In the genomic region with DNA sequence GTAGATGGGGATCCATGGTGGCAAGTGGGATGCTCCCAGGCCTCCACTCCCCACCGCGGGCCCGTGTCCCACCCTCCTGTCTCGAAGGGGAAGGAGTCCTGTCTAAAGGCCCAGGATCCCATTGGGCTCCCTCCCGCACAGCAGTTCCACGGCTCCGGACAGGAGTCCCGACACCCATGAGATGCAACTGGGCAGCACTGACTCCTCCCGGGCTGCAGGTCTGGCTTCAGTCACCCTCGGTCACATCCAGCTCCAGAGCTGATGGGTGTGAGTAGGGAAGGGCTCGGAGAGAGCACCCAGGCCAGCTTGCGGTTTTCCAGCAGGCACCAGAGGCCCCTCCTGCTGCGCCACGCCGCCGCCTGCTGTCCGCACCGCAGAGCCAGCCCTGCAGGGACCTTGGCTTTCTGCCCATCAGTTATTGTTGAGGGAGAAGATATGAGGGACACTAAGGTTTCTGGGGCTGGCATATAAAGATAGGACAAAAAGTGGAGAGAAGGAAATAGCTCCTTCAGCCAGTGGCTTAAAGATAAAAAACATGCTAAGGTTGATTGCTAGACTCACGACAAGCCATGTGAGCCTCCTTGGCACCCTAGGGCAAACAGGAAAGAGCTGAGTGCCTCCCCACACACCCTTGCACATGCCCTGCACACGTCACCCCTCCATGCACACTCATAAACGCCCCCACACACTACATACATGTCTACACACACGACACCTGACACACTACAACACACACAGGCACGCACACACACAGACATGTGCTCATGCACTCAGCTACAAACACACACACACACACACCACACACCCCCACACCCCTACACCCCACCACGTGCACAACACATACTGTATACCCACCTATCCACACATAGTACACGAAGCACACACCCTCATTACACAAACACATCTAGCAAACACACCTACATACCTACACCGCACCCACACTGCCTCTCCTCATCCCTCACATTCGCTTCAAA, we compare ENCODE assay signal across 1 cellular context.
TF ChIP-seq lines count a peak whose summit lies in the region.

No MANE protein-coding gene starts in this region.

TF ChIP-seq in HEK293, 187 proteins besides CTCF, POLR2A, EP300 and RAD21 (continued from another document and continues in another):
- TF ChIP-seq, protein P1, sequence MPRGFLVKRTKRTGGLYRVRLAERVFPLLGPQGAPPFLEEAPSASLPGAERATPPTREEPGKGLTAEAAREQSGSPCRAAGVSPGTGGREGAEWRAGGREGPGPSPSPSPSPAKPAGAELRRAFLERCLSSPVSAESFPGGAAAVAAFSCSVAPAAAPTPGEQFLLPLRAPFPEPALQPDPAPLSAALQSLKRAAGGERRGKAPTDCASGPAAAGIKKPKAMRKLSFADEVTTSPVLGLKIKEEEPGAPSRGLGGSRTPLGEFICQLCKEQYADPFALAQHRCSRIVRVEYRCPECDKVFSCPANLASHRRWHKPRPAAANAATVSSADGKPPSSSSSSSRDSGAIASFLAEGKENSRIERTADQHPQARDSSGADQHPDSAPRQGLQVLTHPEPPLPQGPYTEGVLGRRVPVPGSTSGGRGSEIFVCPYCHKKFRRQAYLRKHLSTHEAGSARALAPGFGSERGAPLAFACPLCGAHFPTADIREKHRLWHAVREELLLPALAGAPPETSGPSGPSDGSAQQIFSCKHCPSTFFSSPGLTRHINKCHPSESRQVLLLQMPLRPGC (tag by site-specific recombination; IDR thresholded peaks at IDR 0.05) = peak; percentile 13; the same call in 1 of the 2 replicates
- TF ChIP-seq ZNF248 (tag by site-specific recombination; IDR thresholded peaks at IDR 0.05) = no peak
- 0 out of 2 replicates have a peak, but pooled peaks have one; percentile 29 for TF ChIP-seq GLI4 (tag by site-specific recombination; IDR thresholded peaks at IDR 0.05)
- TF ChIP-seq ZNF169 (tag by site-specific recombination; IDR thresholded peaks at IDR 0.05) = no peak
- TF ChIP-seq GLIS2 (tag by site-specific recombination; IDR thresholded peaks at IDR 0.05) = peak; percentile 56
- TF ChIP-seq ZNF18 (tag by site-specific recombination; IDR thresholded peaks at IDR 0.05) = peak; percentile 79
- no peak for TF ChIP-seq ZNF624 (tag by site-specific recombination; IDR thresholded peaks at IDR 0.05)
- peak; percentile 89; the same call in 1 of the 2 replicates for TF ChIP-seq ZNF658 (tag by site-specific recombination; IDR thresholded peaks at IDR 0.05)
- TF ChIP-seq SCRT1 (tag by site-specific recombination; IDR thresholded peaks at IDR 0.05; ENCODE audit: borderline replicate concordance) = 0 out of 2 replicates have a peak, but pooled peaks have one; percentile 17
- 0 out of 2 replicates have a peak, but pooled peaks have one; percentile 9 for TF ChIP-seq ZNF843 (tag by site-specific recombination; IDR thresholded peaks at IDR 0.05)
- TF ChIP-seq ZNF148 (tag by site-specific recombination; IDR thresholded peaks at IDR 0.05; ENCODE audit: borderline replicate concordance) = no peak
- TF ChIP-seq ZNF677 (tag by site-specific recombination; IDR thresholded peaks at IDR 0.05) = no peak
- no peak for TF ChIP-seq KLF10 (tag by site-specific recombination; IDR thresholded peaks at IDR 0.05)
- peak; percentile 44; the same call in 1 of the 2 replicates for TF ChIP-seq KLF9 (tag by site-specific recombination; IDR thresholded peaks at IDR 0.05; ENCODE audit: low read depth)
- TF ChIP-seq ZNF311 (tag by site-specific recombination; IDR thresholded peaks at IDR 0.05; ENCODE audit: borderline replicate concordance) = no peak
- no peak for TF ChIP-seq ZNF837 (tag by site-specific recombination; IDR thresholded peaks at IDR 0.05)
- no peak for TF ChIP-seq ZNF133 (tag by site-specific recombination; IDR thresholded peaks at IDR 0.05)
- peak; percentile 54 for TF ChIP-seq ZBTB48 (tag by site-specific recombination; IDR thresholded peaks at IDR 0.05)
- peak; percentile 88; the same call in 1 of the 2 replicates for TF ChIP-seq ZNF670 (tag by site-specific recombination; IDR thresholded peaks at IDR 0.05; ENCODE audit: low read depth)
- TF ChIP-seq REPIN1 (tag by site-specific recombination; IDR thresholded peaks at IDR 0.05; ENCODE audit: low read depth) = no peak
- TF ChIP-seq OSR2 (tag by site-specific recombination; IDR thresholded peaks at IDR 0.05) = peak; percentile 79
- TF ChIP-seq, protein P2, sequence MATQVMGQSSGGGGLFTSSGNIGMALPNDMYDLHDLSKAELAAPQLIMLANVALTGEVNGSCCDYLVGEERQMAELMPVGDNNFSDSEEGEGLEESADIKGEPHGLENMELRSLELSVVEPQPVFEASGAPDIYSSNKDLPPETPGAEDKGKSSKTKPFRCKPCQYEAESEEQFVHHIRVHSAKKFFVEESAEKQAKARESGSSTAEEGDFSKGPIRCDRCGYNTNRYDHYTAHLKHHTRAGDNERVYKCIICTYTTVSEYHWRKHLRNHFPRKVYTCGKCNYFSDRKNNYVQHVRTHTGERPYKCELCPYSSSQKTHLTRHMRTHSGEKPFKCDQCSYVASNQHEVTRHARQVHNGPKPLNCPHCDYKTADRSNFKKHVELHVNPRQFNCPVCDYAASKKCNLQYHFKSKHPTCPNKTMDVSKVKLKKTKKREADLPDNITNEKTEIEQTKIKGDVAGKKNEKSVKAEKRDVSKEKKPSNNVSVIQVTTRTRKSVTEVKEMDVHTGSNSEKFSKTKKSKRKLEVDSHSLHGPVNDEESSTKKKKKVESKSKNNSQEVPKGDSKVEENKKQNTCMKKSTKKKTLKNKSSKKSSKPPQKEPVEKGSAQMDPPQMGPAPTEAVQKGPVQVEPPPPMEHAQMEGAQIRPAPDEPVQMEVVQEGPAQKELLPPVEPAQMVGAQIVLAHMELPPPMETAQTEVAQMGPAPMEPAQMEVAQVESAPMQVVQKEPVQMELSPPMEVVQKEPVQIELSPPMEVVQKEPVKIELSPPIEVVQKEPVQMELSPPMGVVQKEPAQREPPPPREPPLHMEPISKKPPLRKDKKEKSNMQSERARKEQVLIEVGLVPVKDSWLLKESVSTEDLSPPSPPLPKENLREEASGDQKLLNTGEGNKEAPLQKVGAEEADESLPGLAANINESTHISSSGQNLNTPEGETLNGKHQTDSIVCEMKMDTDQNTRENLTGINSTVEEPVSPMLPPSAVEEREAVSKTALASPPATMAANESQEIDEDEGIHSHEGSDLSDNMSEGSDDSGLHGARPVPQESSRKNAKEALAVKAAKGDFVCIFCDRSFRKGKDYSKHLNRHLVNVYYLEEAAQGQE (tag by site-specific recombination; IDR thresholded peaks at IDR 0.05) = 0 out of 2 replicates have a peak, but pooled peaks have one; percentile 38
- TF ChIP-seq, protein P3, sequence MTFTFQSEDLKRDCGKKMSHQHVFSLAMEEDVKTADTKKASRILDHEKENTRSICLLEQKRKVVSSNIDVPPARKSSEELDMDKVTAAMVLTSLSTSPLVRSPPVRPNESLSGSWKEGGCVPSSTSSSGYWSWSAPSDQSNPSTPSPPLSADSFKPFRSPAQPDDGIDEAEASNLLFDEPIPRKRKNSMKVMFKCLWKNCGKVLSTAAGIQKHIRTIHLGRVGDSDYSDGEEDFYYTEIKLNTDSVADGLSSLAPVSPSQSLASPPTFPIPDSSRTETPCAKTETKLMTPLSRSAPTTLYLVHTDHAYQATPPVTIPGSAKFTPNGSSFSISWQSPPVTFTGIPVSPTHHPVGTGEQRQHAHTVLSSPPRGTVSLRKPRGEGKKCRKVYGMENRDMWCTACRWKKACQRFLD (tag by site-specific recombination; IDR thresholded peaks at IDR 0.05) = no peak
- peak; percentile 64; the same call in 1 of the 2 replicates for TF ChIP-seq ZNF561 (tag by site-specific recombination; IDR thresholded peaks at IDR 0.05; ENCODE audit: borderline replicate concordance)
- TF ChIP-seq ZNF138 (tag by site-specific recombination; IDR thresholded peaks at IDR 0.05; ENCODE audit: borderline replicate concordance) = no peak
- TF ChIP-seq, protein P4, sequence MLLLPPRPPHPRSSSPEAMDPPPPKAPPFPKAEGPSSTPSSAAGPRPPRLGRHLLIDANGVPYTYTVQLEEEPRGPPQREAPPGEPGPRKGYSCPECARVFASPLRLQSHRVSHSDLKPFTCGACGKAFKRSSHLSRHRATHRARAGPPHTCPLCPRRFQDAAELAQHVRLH (tag by site-specific recombination; IDR thresholded peaks at IDR 0.05) = no peak
- peak; percentile 35; the same call in 1 of the 2 replicates for TF ChIP-seq ZNF544 (tag by site-specific recombination; IDR thresholded peaks at IDR 0.05)
- TF ChIP-seq ZNF174 (tag by site-specific recombination; IDR thresholded peaks at IDR 0.05) = no peak
- TF ChIP-seq IKZF3 (tag by site-specific recombination; IDR thresholded peaks at IDR 0.05) = peak; percentile 87
- TF ChIP-seq ZNF350 (tag by site-specific recombination; IDR thresholded peaks at IDR 0.05) = no peak
- TF ChIP-seq ZNF24 (tag by site-specific recombination; IDR thresholded peaks at IDR 0.05) = peak; percentile 56; the same call in 1 of the 2 replicates
- TF ChIP-seq ZNF354C (tag by site-specific recombination; IDR thresholded peaks at IDR 0.05; ENCODE audit: borderline replicate concordance, low read depth) = peak; percentile 92; the same call in 1 of the 2 replicates
- peak; percentile 99 for TF ChIP-seq ZIC2 (tag by site-specific recombination; IDR thresholded peaks at IDR 0.05)
- no peak for TF ChIP-seq ZFP41 (tag by site-specific recombination; IDR thresholded peaks at IDR 0.05; ENCODE audit: borderline replicate concordance)
- TF ChIP-seq ZNF239 (tag by site-specific recombination; IDR thresholded peaks at IDR 0.05) = no peak
- TF ChIP-seq ZNF549 (tag by site-specific recombination; IDR thresholded peaks at IDR 0.05) = no peak
- TF ChIP-seq ZSCAN30 (tag by site-specific recombination; IDR thresholded peaks at IDR 0.05) = peak; percentile 72
- no peak for TF ChIP-seq ZNF521 (tag by site-specific recombination; IDR thresholded peaks at IDR 0.05)
- peak; percentile 80; the same call in 1 of the 2 replicates for TF ChIP-seq ZNF621 (tag by site-specific recombination; IDR thresholded peaks at IDR 0.05)
- TF ChIP-seq, protein P5, sequence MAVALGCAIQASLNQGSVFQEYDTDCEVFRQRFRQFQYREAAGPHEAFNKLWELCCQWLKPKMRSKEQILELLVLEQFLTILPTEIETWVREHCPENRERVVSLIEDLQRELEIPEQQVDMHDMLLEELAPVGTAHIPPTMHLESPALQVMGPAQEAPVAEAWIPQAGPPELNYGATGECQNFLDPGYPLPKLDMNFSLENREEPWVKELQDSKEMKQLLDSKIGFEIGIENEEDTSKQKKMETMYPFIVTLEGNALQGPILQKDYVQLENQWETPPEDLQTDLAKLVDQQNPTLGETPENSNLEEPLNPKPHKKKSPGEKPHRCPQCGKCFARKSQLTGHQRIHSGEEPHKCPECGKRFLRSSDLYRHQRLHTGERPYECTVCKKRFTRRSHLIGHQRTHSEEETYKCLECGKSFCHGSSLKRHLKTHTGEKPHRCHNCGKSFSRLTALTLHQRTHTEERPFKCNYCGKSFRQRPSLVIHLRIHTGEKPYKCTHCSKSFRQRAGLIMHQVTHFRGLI (tag by site-specific recombination; IDR thresholded peaks at IDR 0.05) = 0 out of 2 replicates have a peak, but pooled peaks have one; percentile 50
- TF ChIP-seq, protein P6, sequence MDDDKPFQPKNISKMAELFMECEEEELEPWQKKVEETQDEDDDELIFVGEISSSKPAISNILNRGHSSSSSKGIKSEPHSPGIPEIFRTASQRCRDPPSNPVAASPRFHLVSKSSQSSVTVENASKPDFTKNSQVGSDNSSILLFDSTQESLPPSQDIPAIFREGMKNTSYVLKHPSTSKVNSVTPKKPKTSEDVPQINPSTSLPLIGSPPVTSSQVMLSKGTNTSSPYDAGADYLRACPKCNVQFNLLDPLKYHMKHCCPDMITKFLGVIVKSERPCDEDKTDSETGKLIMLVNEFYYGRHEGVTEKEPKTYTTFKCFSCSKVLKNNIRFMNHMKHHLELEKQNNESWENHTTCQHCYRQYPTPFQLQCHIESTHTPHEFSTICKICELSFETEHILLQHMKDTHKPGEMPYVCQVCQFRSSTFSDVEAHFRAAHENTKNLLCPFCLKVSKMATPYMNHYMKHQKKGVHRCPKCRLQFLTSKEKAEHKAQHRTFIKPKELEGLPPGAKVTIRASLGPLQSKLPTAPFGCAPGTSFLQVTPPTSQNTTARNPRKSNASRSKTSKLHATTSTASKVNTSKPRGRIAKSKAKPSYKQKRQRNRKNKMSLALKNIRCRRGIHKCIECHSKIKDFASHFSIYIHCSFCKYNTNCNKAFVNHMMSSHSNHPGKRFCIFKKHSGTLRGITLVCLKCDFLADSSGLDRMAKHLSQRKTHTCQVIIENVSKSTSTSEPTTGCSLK (tag by site-specific recombination; IDR thresholded peaks at IDR 0.05) = peak; percentile 24; the same call in 1 of the 2 replicates
- peak; percentile 29; the same call in 1 of the 2 replicates for TF ChIP-seq ZNF596 (tag by site-specific recombination; IDR thresholded peaks at IDR 0.05)
- no peak for TF ChIP-seq ZNF37A (tag by site-specific recombination; IDR thresholded peaks at IDR 0.05)
- peak; percentile 48; the same call in 1 of the 2 replicates for TF ChIP-seq MYNN (tag by site-specific recombination; IDR thresholded peaks at IDR 0.05; ENCODE audit: borderline replicate concordance)
- no peak; the same call in 1 of the 2 replicates for TF ChIP-seq ZBTB1 (tag by site-specific recombination; IDR thresholded peaks at IDR 0.05)
